Comparison of ENCODE assay signal across 20 cellular contexts in the genomic region with DNA sequence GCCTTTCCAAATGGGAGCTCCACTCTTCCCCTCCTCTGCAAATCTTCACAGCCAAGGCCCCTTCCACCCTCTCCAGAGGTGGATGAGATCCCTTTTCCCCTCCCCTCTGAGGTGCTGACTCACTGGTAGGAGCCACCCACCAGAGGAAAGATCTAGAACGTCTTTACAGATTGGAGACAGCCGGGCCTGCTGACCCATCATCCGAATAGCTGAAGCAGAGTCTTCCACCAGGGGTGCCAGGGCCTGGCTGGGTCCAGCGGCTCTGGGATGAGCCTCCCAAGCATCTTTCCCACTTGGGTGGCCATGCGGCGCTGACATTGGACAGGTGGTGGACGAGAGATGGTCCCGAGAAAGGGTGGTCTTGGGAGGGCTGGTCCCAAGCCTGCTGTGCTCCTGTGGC. TPM values are rescaled to one million over a fixed set of nuclear protein-coding genes. Genes with fewer than 3 reads are reported as not detected.
DNase-seq lines count a peak whose midpoint lies in the region; ATAC-seq, FAIRE-seq and TF ChIP-seq lines count a peak whose summit lies in the region.
"Had no signal": no experiment of that assay in that cellular context is flagged by ENCODE, and none has a peak within 500 bp of the region (broad histone marks: within the 10 kb centered on the region; RNA-seq: fewer than 3 reads in every experiment).

No MANE protein-coding gene starts in this region.

- no peak overlapping the region for H3K18ac ChIP-seq in trophoblast cell (ENCODE audit: low read length)

- no CpG with 5 or more reads among the region's 8 CpGs for WGBS in trophoblast cell (ENCODE audit: extremely low coverage, insufficient coverage, insufficient read length)

- FAIRE-seq in GM12892 (lab: Jason Lieb, UNC) = no peak
- FAIRE-seq: A204.1, small intestine had no signal

- H3K14ac ChIP-seq in trophoblast cell (ENCODE audit: low read length) = no peak overlapping the region

- H3K4me1 Mint-ChIP-seq in activated naive CD4-positive, alpha-beta T cell treated with anti-CD3 and anti-CD28 coated beads, Interleukin-2, amount 10 ng/mL, durations not matched to agents 7 days and 5 days = peaks cover 5% of the 10 kb centered on the region
- peaks cover 7% of the 10 kb centered on the region for H3K4me1 Mint-ChIP-seq in activated naive CD4-positive, alpha-beta T cell treated with anti-CD3 and anti-CD28 coated beads for 36 hours (ENCODE audit: low read depth)

- no peak for TF ChIP-seq POLR2A in GM12892 (IDR thresholded peaks at IDR 0.05; ENCODE audit: low read depth, low read length)

- peaks cover 1% of the 10 kb centered on the region for H3K79me1 ChIP-seq in trophoblast cell (ENCODE audit: low read length)

- no peak overlapping the region for H4K8ac ChIP-seq in trophoblast cell (ENCODE audit: low read depth, low read length)

- H3K4me3 ChIP-seq in ascending aorta = no peak overlapping the region
- no peak overlapping the region for H3K4me3 ChIP-seq in upper lobe of right lung
- H3K4me3 ChIP-seq in trophoblast cell (ENCODE audit: low read depth, low read length) = no peak overlapping the region
- H3K4me3 ChIP-seq: dorsolateral prefrontal cortex, ovary, Peyer's patch, upper lobe of left lung had no signal

- no peak overlapping the region for H3K9ac ChIP-seq in trophoblast cell (ENCODE audit: low read length)

- peaks cover 22% of the 10 kb centered on the region for H3K36me3 Mint-ChIP-seq in activated naive CD4-positive, alpha-beta T cell treated with anti-CD3 and anti-CD28 coated beads, Interleukin-2, amount 10 ng/mL, durations not matched to agents 7 days and 5 days
- H3K36me3 Mint-ChIP-seq in activated naive CD4-positive, alpha-beta T cell treated with anti-CD3 and anti-CD28 coated beads for 36 hours (ENCODE audit: low read depth) = peaks cover 14% of the 10 kb centered on the region

- peaks cover 12 to 36% of the 10 kb centered on the region in 2 donors for H3K4me1 ChIP-seq in ascending aorta
- H3K4me1 ChIP-seq in upper lobe of right lung = peaks cover 19% of the 10 kb centered on the region
- peaks cover 5 to 10% of the 10 kb centered on the region in 2 experiments for H3K4me1 ChIP-seq in trophoblast cell (ENCODE audit: control insufficient read depth in 1 of 2, insufficient read depth in 2 of 2, low read length in 2 of 2)

- no peak overlapping the region for H3K4me3 Mint-ChIP-seq in activated naive CD4-positive, alpha-beta T cell treated with anti-CD3 and anti-CD28 coated beads, Interleukin-2, amount 10 ng/mL, durations not matched to agents 7 days and 5 days
- H3K4me3 Mint-ChIP-seq in activated naive CD4-positive, alpha-beta T cell treated with anti-CD3 and anti-CD28 coated beads for 36 hours = no peak overlapping the region
- H3K4me3 Mint-ChIP-seq: activated B cell treated with CpG ODN at 0.5 μM for 24 hours had no signal

- H3K27ac Mint-ChIP-seq in activated naive CD4-positive, alpha-beta T cell treated with anti-CD3 and anti-CD28 coated beads, Interleukin-2, amount 10 ng/mL, durations not matched to agents 7 days and 5 days = peak overlapping the region; percentile 19
- no peak overlapping the region for H3K27ac Mint-ChIP-seq in activated naive CD4-positive, alpha-beta T cell treated with anti-CD3 and anti-CD28 coated beads for 36 hours
- H3K27ac Mint-ChIP-seq: activated B cell treated with CpG ODN at 0.5 μM for 24 hours had no signal

- H3K36me3 ChIP-seq in ascending aorta = peaks cover 13 to 27% of the 10 kb centered on the region in 2 donors
- H3K36me3 ChIP-seq in upper lobe of right lung = peaks cover 46% of the 10 kb centered on the region
- peaks cover 32 to 42% of the 10 kb centered on the region in 2 experiments for H3K36me3 ChIP-seq in trophoblast cell (ENCODE audit: control insufficient read depth in 1 of 2, insufficient read depth in 2 of 2, low read length in 2 of 2)
- H3K36me3 ChIP-seq: ovary had no signal

- H4K12ac ChIP-seq in trophoblast cell (ENCODE audit: low read depth, low read length) = no peak overlapping the region

- H2AFZ ChIP-seq in trophoblast cell (ENCODE audit: insufficient read depth, low read length, poor library complexity) = no peak overlapping the region

- H3K9me3 ChIP-seq in ascending aorta (no peaks in the 10 kb centered on the region), upper lobe of right lung (no peaks in the 10 kb centered on the region), trophoblast cell (ENCODE audit: insufficient read depth, low read depth, low read length) (peaks cover 6% of the 10 kb centered on the region)
- H3K9me3 ChIP-seq: ovary, Peyer's patch, upper lobe of left lung had no signal

- intact Hi-C loops in activated naive CD4-positive, alpha-beta T cell treated with anti-CD3 and anti-CD28 coated beads for 36 hours (cut with micrococcal nuclease) = no loop called here
- intact Hi-C loops in ascending aorta (cut with DNase I) (loop anchor here (2.0 kb wide), 2 partner anchors 25 to 119 kb away; no protein-coding TSS in a partner anchor), upper lobe of right lung (cut with DNase I) (no loop called here)

- H3K23ac ChIP-seq in trophoblast cell (ENCODE audit: low read length) = no peak overlapping the region

- H3K27me3 ChIP-seq in ascending aorta (peaks cover 4% of the 10 kb centered on the region), upper lobe of right lung (peaks cover 16% of the 10 kb centered on the region), trophoblast cell (ENCODE audit: insufficient read depth, low read length) (peaks cover 19% of the 10 kb centered on the region)
- H3K27me3 ChIP-seq: ovary had no signal

- CTCF ChIA-PET in activated naive CD4-positive, alpha-beta T cell treated with anti-CD3 and anti-CD28 coated beads, Interleukin-2, amount 10 ng/mL, durations not matched to agents 7 days and 5 days (lab: Charles Lee) = no interaction called here
- CTCF ChIA-PET in activated naive CD4-positive, alpha-beta T cell treated with anti-CD3 and anti-CD28 coated beads for 36 hours (lab: Charles Lee) = no interaction called here

- no peak overlapping the region for H3K4ac ChIP-seq in trophoblast cell (ENCODE audit: low read depth, low read length)

- no peak overlapping the region for H3K4me2 ChIP-seq in trophoblast cell (ENCODE audit: low read length)

- TF ChIP-seq CTCF in ascending aorta (IDR thresholded peaks at IDR 0.05) (no peak), upper lobe of right lung (IDR thresholded peaks at IDR 0.05) (no peak)

- peak overlapping the region; percentile 78 to 91 for H3K27ac ChIP-seq in ascending aorta
- H3K27ac ChIP-seq in upper lobe of right lung = no peak overlapping the region
- no peak overlapping the region for H3K27ac ChIP-seq in trophoblast cell (ENCODE audit: low read depth, low read length)
- H3K27ac ChIP-seq: ovary, upper lobe of left lung had no signal

- DNase-seq in activated naive CD4-positive, alpha-beta T cell treated with anti-CD3 and anti-CD28 coated beads, Interleukin-2, amount 10 ng/mL, durations not matched to agents 7 days and 5 days = no peak
- DNase-seq in activated naive CD4-positive, alpha-beta T cell treated with anti-CD3 and anti-CD28 coated beads for 36 hours = no peak
- DNase-seq in ascending aorta (ENCODE audit: low spot score in 2 of 2) (no peak), hepatic stellate cell (ENCODE audit: low spot score) (peak; percentile 54), upper lobe of right lung (peak; percentile 56), GM12892 (ENCODE audit: insufficient read length) (no peak), trophoblast cell (no peak), MV-4-11 (lab: John Stamatoyannopoulos, UW) (no peak)
- DNase-seq: activated B cell treated with CpG ODN at 0.5 μM for 24 hours, activated gamma-delta T cell treated with Interleukin-2 at 50 U/mL for 16 hours, NCI-H1092 treated with DMSO at 0.1 percent for 48 hours, NCI-H2171, NCI-H82, small intestine had no signal

- H2BK5ac ChIP-seq in trophoblast cell (ENCODE audit: low read depth, low read length, poor library complexity) = no peak overlapping the region

- peaks cover 31% of the 10 kb centered on the region for H3K27me3 Mint-ChIP-seq in activated naive CD4-positive, alpha-beta T cell treated with anti-CD3 and anti-CD28 coated beads, Interleukin-2, amount 10 ng/mL, durations not matched to agents 7 days and 5 days
- peaks cover 12% of the 10 kb centered on the region for H3K27me3 Mint-ChIP-seq in activated naive CD4-positive, alpha-beta T cell treated with anti-CD3 and anti-CD28 coated beads for 36 hours (ENCODE audit: low read depth)

- no peak overlapping the region for H4K91ac ChIP-seq in trophoblast cell (ENCODE audit: low read depth, low read length)

- no peak overlapping the region for H2BK12ac ChIP-seq in trophoblast cell (ENCODE audit: low read length)

- ATAC-seq in upper lobe of right lung = no peak

- no peaks in the 10 kb centered on the region for H3K9me3 Mint-ChIP-seq in activated naive CD4-positive, alpha-beta T cell treated with anti-CD3 and anti-CD28 coated beads, Interleukin-2, amount 10 ng/mL, durations not matched to agents 7 days and 5 days
- H3K9me3 Mint-ChIP-seq in activated naive CD4-positive, alpha-beta T cell treated with anti-CD3 and anti-CD28 coated beads for 36 hours = no peaks in the 10 kb centered on the region
- H3K9me3 Mint-ChIP-seq: activated B cell treated with CpG ODN at 0.5 μM for 24 hours had no signal

- no peak overlapping the region for H2BK120ac ChIP-seq in trophoblast cell (ENCODE audit: insufficient read depth, low read length, poor library complexity)

- H2AK5ac ChIP-seq in trophoblast cell (ENCODE audit: low read length) = no peak overlapping the region

- H3K79me2 ChIP-seq in trophoblast cell (ENCODE audit: control insufficient read depth, insufficient read depth, low read length, poor library complexity) = no peaks in the 10 kb centered on the region

RNA-seq across cellular contexts. Expression of a gene that starts 9.0 kb away (rescaled TPM):
- total RNA-seq in activated naive CD4-positive, alpha-beta T cell treated with anti-CD3 and anti-CD28 coated beads for 36 hours = under 1 TPM in 1 of 2 experiments, not detected in 1; 0.40 TPM
- total RNA-seq in ascending aorta (3.3 TPM), upper lobe of right lung (not detected)
- polyA plus RNA-seq in GM12892 (2012; ENCODE audit: missing spikeins) = not detected
- polyA plus RNA-seq in trophoblast cell (2013) = 0.25 and 0.56 TPM in 2 replicates
- total RNA-seq: activated B cell treated with CpG ODN at 0.5 μM for 24 hours; T-helper 1 cell treated with Interleukin-12 subunit alpha and Interleukin-12 subunit beta and Interleukin-4 antibody, amounts not matched to agents 30 ng/mL and 1 ng/mL, for 36 hours had no signal

RNA-seq across cellular contexts. Expression of a gene that starts 29.3 kb away (rescaled TPM):
- total RNA-seq in activated naive CD4-positive, alpha-beta T cell treated with anti-CD3 and anti-CD28 coated beads for 36 hours = not detected
- 28.2 TPM for total RNA-seq in ascending aorta
- total RNA-seq in upper lobe of right lung = 0.90 TPM
- not detected for polyA plus RNA-seq in GM12892 (2012; ENCODE audit: missing spikeins)
- 0.11 TPM in 2 replicates for polyA plus RNA-seq in trophoblast cell (2013)
- total RNA-seq: activated B cell treated with CpG ODN at 0.5 μM for 24 hours; T-helper 1 cell treated with Interleukin-12 subunit alpha and Interleukin-12 subunit beta and Interleukin-4 antibody, amounts not matched to agents 30 ng/mL and 1 ng/mL, for 36 hours had no signal

RNA-seq across cellular contexts. Expression of a gene that starts 35.7 kb away (rescaled TPM):
- 10 to 100 TPM; 46.6 to 46.7 TPM for total RNA-seq in activated naive CD4-positive, alpha-beta T cell treated with anti-CD3 and anti-CD28 coated beads for 36 hours
- 22.6 TPM for total RNA-seq in ascending aorta
- 47.2 TPM for total RNA-seq in upper lobe of right lung
- 31.2 TPM for polyA plus RNA-seq in GM12892 (2012; ENCODE audit: missing spikeins)
- 20.9 and 21.5 TPM in 2 replicates for polyA plus RNA-seq in trophoblast cell (2013)

Comparison
In these comparisons a context has a peak if more than half of its experiments do, and no peak if none do; other contexts are left out.
1. DNase-seq: peak in hepatic stellate cell (single experiment) and upper lobe of right lung (single experiment); none in activated naive CD4-positive, alpha-beta T cell treated with anti-CD3 and anti-CD28 coated beads, Interleukin-2, amount 10 ng/mL, durations not matched to agents 7 days and 5 days (single experiment), activated naive CD4-positive, alpha-beta T cell treated with anti-CD3 and anti-CD28 coated beads for 36 hours (single experiment), ascending aorta (0 of 2), GM12892 (single experiment), trophoblast cell (0 of 2) and MV-4-11 (single experiment).
2. H3K27ac ChIP-seq: peak in ascending aorta (2 of 2); none in upper lobe of right lung (single experiment) and trophoblast cell (single experiment).
3. RNA of a gene that starts 29.3 kb away (total RNA-seq): 28.2 TPM in ascending aorta (single experiment); 0.90 TPM in upper lobe of right lung (single experiment) and not detected in activated naive CD4-positive, alpha-beta T cell treated with anti-CD3 and anti-CD28 coated beads for 36 hours; every median in the first group is over 10 times any median in the second.